Comparison of ENCODE assay signal across 10 cellular contexts in genomic region chr9:104765138-104765537, GRCh38. TPM values are rescaled to one million over a fixed set of nuclear protein-coding genes. Genes with fewer than 3 reads are reported as not detected.
DNase-seq lines count a peak whose midpoint lies in the region; ATAC-seq, FAIRE-seq and TF ChIP-seq lines count a peak whose summit lies in the region.
"Had no signal": no experiment of that assay in that cellular context is flagged by ENCODE, and none has a peak within 500 bp of the region (broad histone marks: within the 10 kb centered on the region; RNA-seq: fewer than 3 reads in every experiment).

No MANE protein-coding gene starts in this region.

- FAIRE-seq in astrocyte (lab: Jason Lieb, UNC): no peak

- no peaks in the 10 kb centered on the region for H3K27me3 ChIP-seq in cardiac muscle cell
- H3K27me3 ChIP-seq in astrocyte (ENCODE audit: insufficient read depth, low read length): no peaks in the 10 kb centered on the region

- no peaks in the 10 kb centered on the region for H3K79me2 ChIP-seq in astrocyte (ENCODE audit: insufficient read depth, low read length)

- DNase-seq in cardiac muscle cell (ENCODE audit: low read depth in 1 of 2, low spot score in 1 of 2) (no peak), Right ventricle myocardium inferior (ENCODE audit: missing footprints) (no peak), astrocyte (ENCODE audit: low read depth) (no peak), nucleus accumbens (lab: John Stamatoyannopoulos, UW) (no peak), NCI-H187 treated with DMSO at 0.1 percent for 48 hours (lab: John Stamatoyannopoulos, UW) (no peak)
- no peak for DNase-seq in stimulated activated naive CD8-positive, alpha-beta T cell treated with anti-CD3 and anti-CD28 coated beads, Interleukin-15, amount 100 ng/mL, for 72 hours
- DNase-seq: Calu3 had no signal

- H3K4me2 ChIP-seq in astrocyte (ENCODE audit: low read length): no peak overlapping the region

- no peak overlapping the region for H2AFZ ChIP-seq in astrocyte (ENCODE audit: low read depth, low read length)

- no peaks in the 10 kb centered on the region for H3K9me3 Mint-ChIP-seq in astrocyte (ENCODE audit: unreplicated experiment)
- no peaks in the 10 kb centered on the region for H3K9me3 Mint-ChIP-seq in stimulated activated naive CD8-positive, alpha-beta T cell treated with anti-CD3 and anti-CD28 coated beads, Interleukin-15, amount 100 ng/mL, for 72 hours

- H3K36me3 ChIP-seq in cardiac muscle cell: no peaks in the 10 kb centered on the region
- H3K36me3 ChIP-seq in astrocyte (ENCODE audit: insufficient read depth, low read length): no peaks in the 10 kb centered on the region

- H3K4me3 Mint-ChIP-seq in astrocyte (ENCODE audit: unreplicated experiment): peak overlapping the region; percentile 83
- peak overlapping the region; percentile 88 to 90 for H3K4me3 Mint-ChIP-seq in stimulated activated naive CD8-positive, alpha-beta T cell treated with anti-CD3 and anti-CD28 coated beads, Interleukin-15, amount 100 ng/mL, for 72 hours

- ATAC-seq in Right ventricle myocardium inferior: no peak
- peak; percentile 44 for ATAC-seq in HG03039 (IDR thresholded peaks at IDR 0.05; ENCODE audit: unreplicated experiment)
- ATAC-seq in stimulated activated naive CD8-positive, alpha-beta T cell treated with anti-CD3 and anti-CD28 coated beads, Interleukin-15, amount 100 ng/mL, for 72 hours: no peak
- ATAC-seq in HG02852 (IDR thresholded peaks at IDR 0.05; ENCODE audit: unreplicated experiment): no peak

- H3K27ac Mint-ChIP-seq in astrocyte (ENCODE audit: unreplicated experiment): no peak overlapping the region
- no peak overlapping the region for H3K27ac Mint-ChIP-seq in stimulated activated naive CD8-positive, alpha-beta T cell treated with anti-CD3 and anti-CD28 coated beads, Interleukin-15, amount 100 ng/mL, for 72 hours

- TF ChIP-seq CTCF in cardiac muscle cell (IDR thresholded peaks at IDR 0.05; ENCODE audit: low read depth, low read length) (no peak), astrocyte (IDR thresholded peaks at IDR 0.05; ENCODE audit: insufficient read depth, low read depth, low read length) (no peak)

- no peak overlapping the region for H3K9ac ChIP-seq in astrocyte (ENCODE audit: low read length)

- H3K36me3 Mint-ChIP-seq in astrocyte (ENCODE audit: low read depth, unreplicated experiment): no peaks in the 10 kb centered on the region

- H4K20me1 ChIP-seq in astrocyte (ENCODE audit: insufficient read depth, low read length): no peaks in the 10 kb centered on the region

- H3K27ac ChIP-seq in cardiac muscle cell: no peak overlapping the region
- H3K27ac ChIP-seq in astrocyte (ENCODE audit: low read depth, low read length): no peak overlapping the region
- H3K27ac ChIP-seq: SK-N-MC had no signal

- H3K4me1 ChIP-seq in cardiac muscle cell (ENCODE audit: low read depth) (peaks cover 3% of the 10 kb centered on the region), astrocyte (ENCODE audit: insufficient read depth, low read length) (no peaks in the 10 kb centered on the region)

- H3K27me3 Mint-ChIP-seq in astrocyte (ENCODE audit: low read depth, unreplicated experiment): no peaks in the 10 kb centered on the region
- H3K27me3 Mint-ChIP-seq in stimulated activated naive CD8-positive, alpha-beta T cell treated with anti-CD3 and anti-CD28 coated beads, Interleukin-15, amount 100 ng/mL, for 72 hours: no peaks in the 10 kb centered on the region

- H3K9me3 ChIP-seq in cardiac muscle cell (ENCODE audit: low read depth) (no peaks in the 10 kb centered on the region), astrocyte (ENCODE audit: insufficient read depth, low read depth, low read length) (no peaks in the 10 kb centered on the region)

- no peaks in the 10 kb centered on the region for H3K4me1 Mint-ChIP-seq in astrocyte (ENCODE audit: low read depth, unreplicated experiment)
- H3K4me1 Mint-ChIP-seq in stimulated activated naive CD8-positive, alpha-beta T cell treated with anti-CD3 and anti-CD28 coated beads, Interleukin-15, amount 100 ng/mL, for 72 hours: peaks cover 7% of the 10 kb centered on the region

- intact Hi-C loops in Right ventricle myocardium inferior (cut with DNase I): no loop called here

- H3K4me3 ChIP-seq in cardiac muscle cell: peak overlapping the region; percentile 56
- no peak overlapping the region for H3K4me3 ChIP-seq in astrocyte (ENCODE audit: insufficient read depth, low read depth, low read length)
- H3K4me3 ChIP-seq: SK-N-MC had no signal

RNA-seq across cellular contexts. Expression of gene NIPSNAP3B, which starts 1.2 kb away (rescaled TPM):
- total RNA-seq in cardiac muscle cell (10.9 and 16.0 TPM in 2 replicates), Right ventricle myocardium inferior (29.0 TPM), astrocyte (0.23 and 0.91 TPM in 2 replicates)
- 17.7 and 43.6 TPM in 2 replicates for polyA plus RNA-seq in cardiac muscle cell

RNA-seq across cellular contexts. Expression of gene NIPSNAP3A, which starts 17.7 kb away (rescaled TPM):
- 61.7 and 78.0 TPM in 2 replicates for total RNA-seq in cardiac muscle cell
- 187 and 193 TPM in 2 replicates for polyA plus RNA-seq in cardiac muscle cell
- 21.6 TPM for total RNA-seq in Right ventricle myocardium inferior
- 25.9 and 28.2 TPM in 2 replicates for total RNA-seq in astrocyte
